ENCODE assay signal across 2 cellular contexts in genomic region chr19:49617863-49618262, GRCh38.
A peak's percentile ranks its signal among the peaks of the same experiment; 100 is the strongest.
TF ChIP-seq lines count a peak whose summit lies in the region.
"Not testable (repeated sequence)": the region's sequence is repeated elsewhere in the genome, so short reads cannot be mapped to it uniquely, and the experiment has no call there.

No MANE protein-coding gene starts in this region.

TF ChIP-seq in IMR-90, 13 proteins besides CTCF, POLR2A, EP300 and RAD21:
- 0 out of 2 replicates have a peak, but pooled peaks have one; percentile 23 for TF ChIP-seq CEBPB (IDR thresholded peaks at IDR 0.05; ENCODE audit: low read depth, low read length)
TF ChIP-seq in IMR-90: peak in this region for 1; not testable (repeated sequence) for 12.

TF ChIP-seq in K562, 482 proteins besides CTCF, POLR2A, EP300 and RAD21:
- TF ChIP-seq KDM1A (IDR thresholded peaks at IDR 0.05) = peak; percentile 86 to 90
- not testable (repeated sequence) for TF ChIP-seq CEBPG (CRISPR knock-in tag; IDR thresholded peaks at IDR 0.05)
- TF ChIP-seq CEBPG (tag; conservative IDR thresholded peaks at IDR 0.05 in 1 of 2, IDR thresholded peaks at IDR 0.05 in 1 of 2) = 0 out of 4 replicates have a peak, but pooled peaks of 1 of the 2 experiments have one; percentile 17
- peak; percentile 42; the same call in 1 of the 2 replicates for TF ChIP-seq CEBPB (tag; IDR thresholded peaks at IDR 0.05)
- 0 out of 4 replicates have a peak, but pooled peaks of 1 of the 2 experiments have one; percentile 6 for TF ChIP-seq RCOR1 (IDR thresholded peaks at IDR 0.05; ENCODE audit: borderline replicate concordance in 1 of 2, low read depth in 2 of 2, low read length in 2 of 2)
